Comparison of ENCODE assay signal across 22 cellular contexts in genomic region chr1:116686723-116687368, GRCh38. TPM values are rescaled to one million over a fixed set of nuclear protein-coding genes. Genes with fewer than 3 reads are reported as not detected.
A peak's percentile ranks its signal among the peaks of the same experiment; 100 is the strongest.
DNase-seq lines count a peak whose midpoint lies in the region; ATAC-seq and TF ChIP-seq lines count a peak whose summit lies in the region.
"Had no signal": no experiment of that assay in that cellular context is flagged by ENCODE, and none has a peak within 500 bp of the region (broad histone marks: within the 10 kb centered on the region; RNA-seq: fewer than 3 reads in every experiment).

No MANE protein-coding gene starts in this region.

- H3K9me3 ChIP-seq in MG63 (no peaks in the 10 kb centered on the region), gastroesophageal sphincter (no peaks in the 10 kb centered on the region)
- H3K9me3 ChIP-seq: neutrophil, tibial artery had no signal

- H3K36me3 ChIP-seq in MG63 (no peaks in the 10 kb centered on the region), gastroesophageal sphincter (no peaks in the 10 kb centered on the region)
- H3K36me3 ChIP-seq: neutrophil, tibial artery had no signal

- DNase-seq in Calu3 (no peak), MG63 (peak; percentile 79), MCF 10A (ENCODE audit: unreplicated experiment) (no peak), kidney tubule cell (ENCODE audit: low spot score) (peak; percentile 33), EL (no peak), NCI-H524 (lab: John Stamatoyannopoulos, UW) (no peak)
- DNase-seq: activated CD4-positive, alpha-beta memory T cell treated with anti-CD3 and anti-CD28 coated beads, Interleukin-2, amount 10 ng/mL, durations not matched to agents 7 days and 5 days; activated gamma-delta T cell treated with Interleukin-2 at 50 U/mL for 16 hours; activated T-cell treated with anti-CD3 and anti-CD28 coated beads for 4 hours; CD4-positive, alpha-beta memory T cell; H9; NCI-H526 treated with DMSO at 0.1 percent for 48 hours; SHP77 treated with DMSO at 0.1 percent for 48 hours; stimulated activated CD4-positive, alpha-beta T cell treated with anti-CD3 and anti-CD28 coated beads, Interleukin-2, amount 100 ng/mL, for 48 hours; stimulated activated naive CD8-positive, alpha-beta T cell treated with anti-CD3 and anti-CD28 coated beads, Interleukin-15, Interleukin-2, amounts not matched to agents 100 U/mL and 50 U/mL, for 24 hours had no signal

- no peaks in the 10 kb centered on the region for H3K27me3 Mint-ChIP-seq in Calu3 (ENCODE audit: unreplicated experiment)
- H3K27me3 Mint-ChIP-seq in MCF 10A (ENCODE audit: insufficient read depth, unreplicated experiment), result no peaks in the 10 kb centered on the region
- H3K27me3 Mint-ChIP-seq: activated CD4-positive, alpha-beta memory T cell treated with anti-CD3 and anti-CD28 coated beads, Interleukin-2, amount 10 ng/mL, durations not matched to agents 7 days and 5 days had no signal

- peaks cover 0 to 13% (median 0%) of the 10 kb centered on the region in 3 donors for H3K4me1 ChIP-seq in gastroesophageal sphincter
- H3K4me1 ChIP-seq: tibial artery had no signal

- POLR2A ChIA-PET in MCF 10A (lab: Yijun Ruan, JAX), result no interaction called here

- H3K9me3 Mint-ChIP-seq in Calu3 (ENCODE audit: low read depth, unreplicated experiment), result no peaks in the 10 kb centered on the region
- no peaks in the 10 kb centered on the region for H3K9me3 Mint-ChIP-seq in MCF 10A (ENCODE audit: unreplicated experiment)
- H3K9me3 Mint-ChIP-seq: activated CD4-positive, alpha-beta memory T cell treated with anti-CD3 and anti-CD28 coated beads, Interleukin-2, amount 10 ng/mL, durations not matched to agents 7 days and 5 days; CD4-positive, alpha-beta memory T cell; H9; T-helper 1 cell treated with Interleukin-12 subunit alpha and Interleukin-12 subunit beta and Interleukin-4 antibody, amounts not matched to agents 30 μg/mL and 1 μg/mL, for 36 hours had no signal

- CTCF ChIA-PET in Calu3 (lab: Charles Lee) (no interaction called here), MCF 10A (lab: Yijun Ruan, JAX) (no interaction called here)

- TF ChIP-seq POLR2A in gastroesophageal sphincter (IDR thresholded peaks at IDR 0.05), result no peak

- H3K36me3 Mint-ChIP-seq in Calu3 (ENCODE audit: insufficient read depth, unreplicated experiment), result no peaks in the 10 kb centered on the region
- peaks cover 8% of the 10 kb centered on the region for H3K36me3 Mint-ChIP-seq in MCF 10A (ENCODE audit: insufficient read depth, unreplicated experiment)
- H3K36me3 Mint-ChIP-seq: CD4-positive, alpha-beta memory T cell; WTC11 had no signal

- intact Hi-C loops in Calu3 (cut with micrococcal nuclease; ENCODE audit: unreplicated experiment) (no loop called here), MCF 10A (cut with micrococcal nuclease) (no loop called here)

- peaks cover 8% of the 10 kb centered on the region for H3K4me1 Mint-ChIP-seq in Calu3 (ENCODE audit: low read depth, unreplicated experiment)
- H3K4me1 Mint-ChIP-seq in MCF 10A (ENCODE audit: insufficient read depth, unreplicated experiment), result peaks cover 11% of the 10 kb centered on the region
- H3K4me1 Mint-ChIP-seq: activated CD4-positive, alpha-beta memory T cell treated with anti-CD3 and anti-CD28 coated beads, Interleukin-2, amount 10 ng/mL, durations not matched to agents 7 days and 5 days; CD4-positive, alpha-beta memory T cell had no signal

- H3K27me3 ChIP-seq in MG63, result no peaks in the 10 kb centered on the region
- no peaks in the 10 kb centered on the region for H3K27me3 ChIP-seq in gastroesophageal sphincter
- H3K27me3 ChIP-seq: neutrophil, tibial artery had no signal

- TF ChIP-seq CTCF in Calu3 (IDR thresholded peaks at IDR 0.05; ENCODE audit: unreplicated experiment) (no peak), MCF 10A (IDR thresholded peaks at IDR 0.05; ENCODE audit: unreplicated experiment) (no peak), gastroesophageal sphincter (IDR thresholded peaks at IDR 0.05) (no peak)

- TF ChIP-seq EP300 in gastroesophageal sphincter (IDR thresholded peaks at IDR 0.05), result no peak

- no TSS peak for BruUV-seq in Calu3 (replicated peaks; lab: Mats Ljungman, UMichigan)
- BruUV-seq in MCF 10A (replicated peaks; lab: Mats Ljungman, UMichigan), result no TSS peak

- 79 to 92% methylated on average over 4 of the region's 4 CpGs for WGBS in gastroesophageal sphincter (ENCODE audit: low coverage in 1 of 2), 2 donors

- no peak overlapping the region for H3K4me3 Mint-ChIP-seq in Calu3 (ENCODE audit: low read depth, unreplicated experiment)
- no peak overlapping the region for H3K4me3 Mint-ChIP-seq in MCF 10A (ENCODE audit: unreplicated experiment)
- H3K4me3 Mint-ChIP-seq: activated CD4-positive, alpha-beta memory T cell treated with anti-CD3 and anti-CD28 coated beads, Interleukin-2, amount 10 ng/mL, durations not matched to agents 7 days and 5 days; CD4-positive, alpha-beta memory T cell; H9; T-helper 1 cell treated with Interleukin-12 subunit alpha and Interleukin-12 subunit beta and Interleukin-4 antibody, amounts not matched to agents 30 μg/mL and 1 μg/mL, for 36 hours; WTC11 had no signal

- H3K27ac Mint-ChIP-seq in Calu3 (ENCODE audit: unreplicated experiment), result peak overlapping the region; percentile 28
- peak overlapping the region; percentile 85 for H3K27ac Mint-ChIP-seq in MCF 10A (ENCODE audit: low read depth, unreplicated experiment)
- H3K27ac Mint-ChIP-seq: activated CD4-positive, alpha-beta memory T cell treated with anti-CD3 and anti-CD28 coated beads, Interleukin-2, amount 10 ng/mL, durations not matched to agents 7 days and 5 days; T-helper 1 cell treated with Interleukin-12 subunit alpha and Interleukin-12 subunit beta and Interleukin-4 antibody, amounts not matched to agents 30 μg/mL and 1 μg/mL, for 36 hours had no signal

- ATAC-seq in HG02840 (IDR thresholded peaks at IDR 0.05; ENCODE audit: low FRiP score, unreplicated experiment) (no peak), gastroesophageal sphincter (no peak)
- ATAC-seq: stimulated activated naive CD8-positive, alpha-beta T cell treated with anti-CD3 and anti-CD28 coated beads, Interleukin-15, Interleukin-2, amounts not matched to agents 100 U/mL and 50 U/mL, for 24 hours had no signal

- no peak overlapping the region for H3K4me3 ChIP-seq in MG63
- H3K4me3 ChIP-seq in gastroesophageal sphincter, result no peak overlapping the region
- H3K4me3 ChIP-seq: skin epidermis, tibial artery had no signal

- H3K27ac ChIP-seq in gastroesophageal sphincter, result no peak overlapping the region
- H3K27ac ChIP-seq: neutrophil, tibial artery had no signal

RNA-seq across cellular contexts. Expression of gene IGSF3, which starts 19.3 kb away (rescaled TPM):
- total RNA-seq in Calu3 (2022) (13.2 and 15.3 TPM in 2 replicates), MCF 10A (2022) (3.5 and 4.6 TPM in 2 replicates), gastroesophageal sphincter (1 to 10 TPM; 1.7 to 8.5 (median 5.1) TPM)
- total RNA-seq in MG63 (2014; rRNA removed; shearing (Covaris generic); ENCODE audit: low replicate concordance), result 4.6 and 5.0 TPM in 2 replicates

Comparison
In these comparisons a context has a peak if more than half of its experiments do, and no peak if none do; other contexts are left out.
1. DNase-seq: peak in MG63 (single experiment) and kidney tubule cell (single experiment); none in Calu3 (single experiment), MCF 10A (single experiment), EL (single experiment) and NCI-H524 (0 of 2).